5 cellular contexts compared by ENCODE assay signal in genomic region chr12:7509793-7510470, GRCh38. TPM values are rescaled to one million over a fixed set of nuclear protein-coding genes. Genes with fewer than 3 reads are reported as not detected.
"Had no signal": no experiment of that assay in that cellular context is flagged by ENCODE, and none has a peak within 500 bp of the region (broad histone marks: within the 10 kb centered on the region; RNA-seq: fewer than 3 reads in every experiment).

No MANE protein-coding gene starts in this region.

RNA-seq across cellular contexts. Expression of gene CD163, which starts 6.4 kb away (rescaled TPM):
- total RNA-seq: GM23248, H4, HT1080, IMR-90 had no signal
- polyA plus RNA-seq: GM23248, IMR-90, K562 had no signal
